1 cellular context compared by ENCODE assay signal in the genomic region with DNA sequence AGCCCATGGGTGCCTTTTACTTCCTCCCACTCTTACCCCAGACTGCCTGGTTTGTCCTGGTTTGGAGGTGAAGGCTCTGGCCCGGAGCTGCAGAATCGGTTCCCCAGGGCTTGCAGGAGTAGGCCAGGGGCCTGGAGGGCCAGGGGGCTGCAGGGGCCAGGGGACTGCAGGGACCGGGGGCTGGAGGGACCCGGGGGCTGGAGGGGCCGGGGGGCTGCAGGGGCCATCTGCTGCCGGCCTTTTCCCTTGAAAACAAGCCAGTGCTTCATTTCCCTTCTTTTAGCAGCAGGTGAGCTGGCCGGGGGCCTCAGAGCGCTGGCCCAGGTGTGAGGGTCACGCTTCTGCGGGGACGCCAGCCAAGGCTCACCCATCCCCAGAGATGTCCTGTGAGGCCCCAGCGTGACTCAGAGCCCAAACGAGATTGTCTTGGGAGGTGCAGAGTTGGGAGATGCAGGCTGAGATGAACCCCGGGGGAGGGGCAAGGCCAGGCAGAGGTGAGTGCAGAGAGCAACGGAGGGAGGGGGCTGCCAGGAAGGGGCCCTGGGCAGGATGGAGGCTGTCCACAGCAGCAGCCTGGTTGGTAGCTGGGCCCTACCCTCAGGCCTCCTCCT.
TF ChIP-seq lines count a peak whose summit lies in the region.

No MANE protein-coding gene starts in this region.

TF ChIP-seq in A549, 52 proteins besides CTCF, POLR2A, EP300 and RAD21 (continued from another document):
- TF ChIP-seq, protein P1, sequence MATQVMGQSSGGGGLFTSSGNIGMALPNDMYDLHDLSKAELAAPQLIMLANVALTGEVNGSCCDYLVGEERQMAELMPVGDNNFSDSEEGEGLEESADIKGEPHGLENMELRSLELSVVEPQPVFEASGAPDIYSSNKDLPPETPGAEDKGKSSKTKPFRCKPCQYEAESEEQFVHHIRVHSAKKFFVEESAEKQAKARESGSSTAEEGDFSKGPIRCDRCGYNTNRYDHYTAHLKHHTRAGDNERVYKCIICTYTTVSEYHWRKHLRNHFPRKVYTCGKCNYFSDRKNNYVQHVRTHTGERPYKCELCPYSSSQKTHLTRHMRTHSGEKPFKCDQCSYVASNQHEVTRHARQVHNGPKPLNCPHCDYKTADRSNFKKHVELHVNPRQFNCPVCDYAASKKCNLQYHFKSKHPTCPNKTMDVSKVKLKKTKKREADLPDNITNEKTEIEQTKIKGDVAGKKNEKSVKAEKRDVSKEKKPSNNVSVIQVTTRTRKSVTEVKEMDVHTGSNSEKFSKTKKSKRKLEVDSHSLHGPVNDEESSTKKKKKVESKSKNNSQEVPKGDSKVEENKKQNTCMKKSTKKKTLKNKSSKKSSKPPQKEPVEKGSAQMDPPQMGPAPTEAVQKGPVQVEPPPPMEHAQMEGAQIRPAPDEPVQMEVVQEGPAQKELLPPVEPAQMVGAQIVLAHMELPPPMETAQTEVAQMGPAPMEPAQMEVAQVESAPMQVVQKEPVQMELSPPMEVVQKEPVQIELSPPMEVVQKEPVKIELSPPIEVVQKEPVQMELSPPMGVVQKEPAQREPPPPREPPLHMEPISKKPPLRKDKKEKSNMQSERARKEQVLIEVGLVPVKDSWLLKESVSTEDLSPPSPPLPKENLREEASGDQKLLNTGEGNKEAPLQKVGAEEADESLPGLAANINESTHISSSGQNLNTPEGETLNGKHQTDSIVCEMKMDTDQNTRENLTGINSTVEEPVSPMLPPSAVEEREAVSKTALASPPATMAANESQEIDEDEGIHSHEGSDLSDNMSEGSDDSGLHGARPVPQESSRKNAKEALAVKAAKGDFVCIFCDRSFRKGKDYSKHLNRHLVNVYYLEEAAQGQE (IDR thresholded peaks at IDR 0.05), result no peak
- TF ChIP-seq HDAC2 (IDR thresholded peaks at IDR 0.05) (no peak), NR3C1 (IDR thresholded peaks at IDR 0.05) (no peak), EHF (CRISPR knock-in tag; IDR thresholded peaks at IDR 0.05) (no peak), JUNB (IDR thresholded peaks at IDR 0.05) (no peak), HOXA7 (CRISPR knock-in tag; IDR thresholded peaks at IDR 0.05) (no peak), ZC3H11A (IDR thresholded peaks at IDR 0.05) (no peak), TP53 (CRISPR knock-in tag; IDR thresholded peaks at IDR 0.05) (no peak), CBX8 (IDR thresholded peaks at IDR 0.05) (no peak), ZNF302 (CRISPR knock-in tag; IDR thresholded peaks at IDR 0.05) (no peak), ESRRA (IDR thresholded peaks at IDR 0.05; ENCODE audit: borderline replicate concordance, low read length) (no peak), GATA3 (IDR thresholded peaks at IDR 0.05; ENCODE audit: borderline replicate concordance) (no peak)
- TF ChIP-seq, protein P2, sequence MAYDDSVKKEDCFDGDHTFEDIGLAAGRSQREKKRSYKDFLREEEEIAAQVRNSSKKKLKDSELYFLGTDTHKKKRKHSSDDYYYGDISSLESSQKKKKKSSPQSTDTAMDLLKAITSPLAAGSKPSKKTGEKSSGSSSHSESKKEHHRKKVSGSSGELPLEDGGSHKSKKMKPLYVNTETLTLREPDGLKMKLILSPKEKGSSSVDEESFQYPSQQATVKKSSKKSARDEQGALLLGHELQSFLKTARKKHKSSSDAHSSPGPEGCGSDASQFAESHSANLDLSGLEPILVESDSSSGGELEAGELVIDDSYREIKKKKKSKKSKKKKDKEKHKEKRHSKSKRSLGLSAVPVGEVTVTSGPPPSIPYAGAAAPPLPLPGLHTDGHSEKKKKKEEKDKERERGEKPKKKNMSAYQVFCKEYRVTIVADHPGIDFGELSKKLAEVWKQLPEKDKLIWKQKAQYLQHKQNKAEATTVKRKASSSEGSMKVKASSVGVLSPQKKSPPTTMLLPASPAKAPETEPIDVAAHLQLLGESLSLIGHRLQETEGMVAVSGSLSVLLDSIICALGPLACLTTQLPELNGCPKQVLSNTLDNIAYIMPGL (CRISPR knock-in tag; IDR thresholded peaks at IDR 0.05; ENCODE audit: borderline replicate concordance), result no peak
- TF ChIP-seq, protein P3, sequence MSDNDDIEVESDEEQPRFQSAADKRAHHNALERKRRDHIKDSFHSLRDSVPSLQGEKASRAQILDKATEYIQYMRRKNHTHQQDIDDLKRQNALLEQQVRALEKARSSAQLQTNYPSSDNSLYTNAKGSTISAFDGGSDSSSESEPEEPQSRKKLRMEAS (IDR thresholded peaks at IDR 0.05), result no peak
